Comparison of ENCODE assay signal across 30 cellular contexts in genomic region chr13:111368091-111368490, GRCh38. TPM values are rescaled to one million over a fixed set of nuclear protein-coding genes. Genes with fewer than 3 reads are reported as not detected.
"Had no signal": no experiment of that assay in that cellular context is flagged by ENCODE, and none has a peak within 500 bp of the region (broad histone marks: within the 10 kb centered on the region; RNA-seq: fewer than 3 reads in every experiment).

No MANE protein-coding gene starts in this region.

- H3K9me3 ChIP-seq: left ventricle myocardium inferior, mucosa of descending colon, psoas muscle, right lobe of liver, stomach, testis, thyroid gland, transverse colon, upper lobe of left lung had no signal

- H3K4me2 ChIP-seq: hepatocyte, smooth muscle cell had no signal

- H3K79me2 ChIP-seq: hepatocyte, parathyroid adenoma had no signal

- H3K4me1 Mint-ChIP-seq: memory B cell had no signal

- H3K9me3 Mint-ChIP-seq: natural killer cell treated with Interleukin-12 subunit alpha and Interleukin-12 subunit beta and Interleukin-15 and Interleukin-18, amount 100 ng/mL, for 72 hours had no signal

- ATAC-seq: mucosa of descending colon; naive thymus-derived CD4-positive, alpha-beta T cell; natural killer cell treated with Interleukin-12 subunit alpha and Interleukin-12 subunit beta and Interleukin-15 and Interleukin-18, amount 100 ng/mL, for 72 hours; psoas muscle; right lobe of liver; stimulated activated naive B cell treated with anti-CD40 and anti-IgM and Interleukin-4, amounts not matched to agents 10 μg/mL and 1 μg/mL and 100 μg/mL, for 72 hours; stimulated activated naive CD8-positive, alpha-beta T cell treated with anti-CD3 and anti-CD28 coated beads, Interleukin-15, Interleukin-2, amounts not matched to agents 100 U/mL and 50 U/mL, for 24 hours had no signal

- H3K9ac ChIP-seq: parathyroid adenoma had no signal

- H3K27ac ChIP-seq: hepatocyte, left ventricle myocardium inferior, parathyroid adenoma, psoas muscle, right lobe of liver, stomach, testis, thyroid gland, transverse colon, upper lobe of left lung had no signal

- H2AFZ ChIP-seq: hepatocyte, parathyroid adenoma had no signal

- H3K4me1 ChIP-seq: left ventricle myocardium inferior, parathyroid adenoma, psoas muscle, right lobe of liver, stomach, testis, thyroid gland, transverse colon had no signal

- DNase-seq: islet precursor cell; left ventricle myocardium inferior; midbrain; mucosa of descending colon; naive thymus-derived CD4-positive, alpha-beta T cell; nucleus accumbens; psoas muscle; right lobe of liver; stimulated activated CD4-positive, alpha-beta T cell treated with anti-CD3 and anti-CD28 coated beads, Interleukin-12 subunit alpha, Interleukin-12 subunit beta, amount 100 ng/mL, for 4 hours; stimulated activated CD4-positive, alpha-beta T cell treated with anti-CD3 and anti-CD28 coated beads, Interleukin-15, amount 100 ng/mL, for 24 hours; stimulated activated CD4-positive, alpha-beta T cell treated with anti-CD3 and anti-CD28 coated beads, Interleukin-2, amount 100 ng/mL, for 24 hours; stimulated activated CD4-positive, alpha-beta T cell treated with anti-CD3 and anti-CD28 coated beads, Interleukin-4, amount 100 ng/mL, for 1 hour; stimulated activated naive B cell treated with anti-CD40 and anti-IgM and Interleukin-4, amounts not matched to agents 10 μg/mL and 1 μg/mL and 100 μg/mL, for 72 hours; stimulated activated naive CD8-positive, alpha-beta T cell treated with anti-CD3 and anti-CD28 coated beads, Interleukin-15, Interleukin-2, amounts not matched to agents 100 U/mL and 50 U/mL, for 24 hours; stomach; testis; thyroid gland; transverse colon; upper lobe of left lung had no signal

- H3K36me3 Mint-ChIP-seq: memory B cell; natural killer cell treated with Interleukin-12 subunit alpha and Interleukin-12 subunit beta and Interleukin-15 and Interleukin-18, amount 100 ng/mL, for 72 hours; stimulated activated naive B cell treated with anti-CD40 and anti-IgM and Interleukin-4, amounts not matched to agents 10 μg/mL and 1 μg/mL and 100 μg/mL, for 72 hours had no signal

- H3K27ac Mint-ChIP-seq: memory B cell; naive thymus-derived CD4-positive, alpha-beta T cell; natural killer cell treated with Interleukin-12 subunit alpha and Interleukin-12 subunit beta and Interleukin-15 and Interleukin-18, amount 100 ng/mL, for 72 hours; stimulated activated naive B cell treated with anti-CD40 and anti-IgM and Interleukin-4, amounts not matched to agents 10 μg/mL and 1 μg/mL and 100 μg/mL, for 72 hours had no signal

- H3K27me3 ChIP-seq: hepatocyte, right lobe of liver, testis, thyroid gland, transverse colon, upper lobe of left lung had no signal

- H3K4me3 Mint-ChIP-seq: memory B cell; naive thymus-derived CD4-positive, alpha-beta T cell; natural killer cell treated with Interleukin-12 subunit alpha and Interleukin-12 subunit beta and Interleukin-15 and Interleukin-18, amount 100 ng/mL, for 72 hours; stimulated activated naive B cell treated with anti-CD40 and anti-IgM and Interleukin-4, amounts not matched to agents 10 μg/mL and 1 μg/mL and 100 μg/mL, for 72 hours had no signal

- H3K36me3 ChIP-seq: left ventricle myocardium inferior, right lobe of liver, stomach, thyroid gland, transverse colon, upper lobe of left lung had no signal

- H3K4me3 ChIP-seq: hepatocyte, left ventricle myocardium inferior, mucosa of descending colon, psoas muscle, right lobe of liver, smooth muscle cell, stomach, testis, thyroid gland, transverse colon, upper lobe of left lung had no signal

RNA-seq across cellular contexts. Expression of gene TEX29, which starts 47.6 kb away (rescaled TPM):
- total RNA-seq: kidney epithelial cell, left ventricle myocardium inferior, lower leg skin, myocyte, skeletal muscle tissue, stomach, thyroid gland, transverse colon, urinary bladder had no signal
- polyA plus RNA-seq: naive thymus-derived CD4-positive, alpha-beta T cell; neural cell had no signal
